8 cellular contexts compared by ENCODE assay signal in the genomic region with DNA sequence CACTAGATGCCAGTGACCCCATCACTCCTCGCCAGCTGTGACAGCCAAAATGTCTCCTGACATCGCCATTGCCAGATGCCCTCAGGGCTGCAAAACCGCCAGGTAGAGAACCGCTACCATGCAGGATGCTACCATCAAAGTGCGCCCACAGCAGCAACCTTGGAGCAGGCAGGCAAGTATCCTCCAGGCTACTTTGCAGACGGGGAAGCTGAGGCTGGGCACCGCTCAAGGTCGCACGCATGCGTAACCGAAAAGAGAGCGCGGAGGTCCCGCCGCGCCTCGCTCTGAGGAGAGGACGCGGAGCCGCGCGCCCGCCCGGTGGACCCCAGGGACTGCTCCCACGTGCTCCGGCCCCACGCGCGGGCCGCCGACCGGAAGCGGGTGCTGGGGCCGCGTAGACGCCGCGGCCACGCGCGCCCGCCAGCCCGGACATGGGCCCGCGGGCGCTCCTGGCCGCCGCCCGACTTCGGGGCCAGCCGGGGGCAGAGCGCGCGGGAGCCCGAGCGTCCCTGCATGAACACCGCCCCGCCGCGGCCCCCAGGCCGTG. TPM values are rescaled to one million over a fixed set of nuclear protein-coding genes. Genes with fewer than 3 reads are reported as not detected.
DNase-seq lines count a peak whose midpoint lies in the region; ATAC-seq, FAIRE-seq and TF ChIP-seq lines count a peak whose summit lies in the region.

A gene with protein sequence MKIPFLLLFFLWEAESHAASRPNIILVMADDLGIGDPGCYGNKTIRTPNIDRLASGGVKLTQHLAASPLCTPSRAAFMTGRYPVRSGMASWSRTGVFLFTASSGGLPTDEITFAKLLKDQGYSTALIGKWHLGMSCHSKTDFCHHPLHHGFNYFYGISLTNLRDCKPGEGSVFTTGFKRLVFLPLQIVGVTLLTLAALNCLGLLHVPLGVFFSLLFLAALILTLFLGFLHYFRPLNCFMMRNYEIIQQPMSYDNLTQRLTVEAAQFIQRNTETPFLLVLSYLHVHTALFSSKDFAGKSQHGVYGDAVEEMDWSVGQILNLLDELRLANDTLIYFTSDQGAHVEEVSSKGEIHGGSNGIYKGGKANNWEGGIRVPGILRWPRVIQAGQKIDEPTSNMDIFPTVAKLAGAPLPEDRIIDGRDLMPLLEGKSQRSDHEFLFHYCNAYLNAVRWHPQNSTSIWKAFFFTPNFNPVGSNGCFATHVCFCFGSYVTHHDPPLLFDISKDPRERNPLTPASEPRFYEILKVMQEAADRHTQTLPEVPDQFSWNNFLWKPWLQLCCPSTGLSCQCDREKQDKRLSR (plus strand): TSS at position 282 of the 547 bp plus-strand sequence. CDS start 105,488 bp downstream, outside the sequence.

- no peak for TF ChIP-seq RAD21 in SK-N-SH (IDR thresholded peaks at IDR 0.05; ENCODE audit: low read length)

- H3K9ac ChIP-seq in SK-N-SH, result peak within 1 kb of the TSS; percentile 82

- H3K36me3 ChIP-seq in BE2C (no peaks in the 10 kb centered on the region), SK-N-SH (replicated peaks in 1 of 2; ENCODE audit: control insufficient read depth in 1 of 2, insufficient read depth in 2 of 2, low read length in 1 of 2) (no peaks in the 10 kb centered on the region), body of pancreas (replicated peaks in 1 of 2; ENCODE audit: insufficient read depth in 1 of 2, low read depth in 2 of 2) (no peaks in the 10 kb centered on the region), small intestine (ENCODE audit: control insufficient read depth in 2 of 2, insufficient read depth in 2 of 2, low read length in 2 of 2) (no peaks in the 10 kb centered on the region)

- no peak for TF ChIP-seq POLR2A in body of pancreas (IDR thresholded peaks at IDR 0.05)

- H3K4me1 ChIP-seq in BE2C, result no peaks in the 10 kb centered on the region
- H3K4me1 ChIP-seq in SK-N-SH (ENCODE audit: control insufficient read depth in 1 of 2, insufficient read depth in 2 of 2, low read depth in 1 of 2, low read length in 1 of 2), result peaks cover 0 to 5% of the 10 kb centered on the region in 2 experiments; a peak in 1 of 4 replicates
- H3K4me1 ChIP-seq in body of pancreas, result peaks cover 19% of the 10 kb centered on the region
- H3K4me1 ChIP-seq in small intestine (ENCODE audit: control insufficient read depth in 2 of 2, insufficient read depth in 1 of 2, low read depth in 1 of 2, low read length in 1 of 2), result no peaks in the 10 kb centered on the region

- peaks cover 49% of the 10 kb centered on the region for H3K79me2 ChIP-seq in SK-N-SH (ENCODE audit: insufficient read depth)

- no CpG with 5 or more reads among the region's 61 CpGs for WGBS in SK-N-SH (ENCODE audit: low lambda C conversion rate)
- WGBS in body of pancreas, 2 donors, result 0% methylated on average over 17 of the region's 61 CpGs; no CpG with 5 or more reads in 1 of the 2 donors
- 0 to 1% (median 0%) methylated on average over 24 to 61 of the region's 61 CpGs for WGBS in small intestine, 3 donors

- DNase-seq in BE2C, result peak; percentile 51
- peak; percentile 32 for DNase-seq in GM19238 (ENCODE audit: insufficient read length, low spot score)
- peak; percentile 39 for DNase-seq in SK-N-SH
- peak; percentile 17 to 55 (median 36) for DNase-seq in body of pancreas
- peak; percentile 34 for DNase-seq in iris pigment epithelial cell (ENCODE audit: low read depth)
- DNase-seq in small intestine, result peak; percentile 20
- DNase-seq in SIG-M5 (lab: John Stamatoyannopoulos, UW), result no peak

- no peaks in the 10 kb centered on the region for H3F3A ChIP-seq in SK-N-SH (replicated peaks; ENCODE audit: insufficient read depth)

- TF ChIP-seq EP300 in SK-N-SH (IDR thresholded peaks at IDR 0.05; ENCODE audit: borderline replicate concordance in 1 of 2, low read depth in 1 of 2, low read length in 1 of 2), result no peak

- TF ChIP-seq CTCF in BE2C (IDR thresholded peaks at IDR 0.05; ENCODE audit: low read depth, low read length), result no peak
- no peak for TF ChIP-seq CTCF in SK-N-SH (IDR thresholded peaks at IDR 0.05)
- no peak for TF ChIP-seq CTCF in body of pancreas (IDR thresholded peaks at IDR 0.05)

- CTCF ChIA-PET in SK-N-SH (lab: Yijun Ruan, JAX), result interaction anchor here (1.2 to 1.6 kb wide), 2 partner anchors 11 to 14 kb away, joined by 3 to 4 read pairs; no protein-coding TSS in a partner anchor

- peak within 1 kb of the TSS; percentile 99 for H3K4me2 ChIP-seq in SK-N-SH

- POLR2A ChIA-PET in SK-N-SH (lab: Yijun Ruan, JAX), result no interaction called here

- H3K27ac ChIP-seq in SK-N-SH (ENCODE audit: low read depth in 2 of 2, low read length in 1 of 2) (peak within 1 kb of the TSS; percentile 69 to 90), body of pancreas (peak within 1 kb of the TSS; percentile 72 to 92 (median 89)), small intestine (ENCODE audit: low read depth in 1 of 2, low read length in 1 of 2) (peak within 1 kb of the TSS; percentile 92 to 96)

- peak within 1 kb of the TSS; percentile 100 for H2AFZ ChIP-seq in SK-N-SH (ENCODE audit: low read depth)

- H3K27me3 ChIP-seq in BE2C, result no peaks in the 10 kb centered on the region
- no peaks in the 10 kb centered on the region for H3K27me3 ChIP-seq in SK-N-SH (ENCODE audit: insufficient read depth)
- no peaks in the 10 kb centered on the region for H3K27me3 ChIP-seq in body of pancreas
- H3K27me3 ChIP-seq in small intestine (ENCODE audit: control insufficient read depth in 2 of 2, insufficient read depth in 2 of 2, low read length in 2 of 2), result no peaks in the 10 kb centered on the region

- peak; percentile 35 for ATAC-seq in HG03342 (IDR thresholded peaks at IDR 0.05; ENCODE audit: unreplicated experiment)
- peak; percentile 58 for ATAC-seq in body of pancreas

- H3K9me2 ChIP-seq in SK-N-SH, result no peaks in the 10 kb centered on the region

- H3K4me3 ChIP-seq in BE2C (ENCODE audit: low read depth, low read length) (peak within 1 kb of the TSS; percentile 87), SK-N-SH (ENCODE audit: low read depth in 2 of 2, low read length in 1 of 2) (peak within 1 kb of the TSS; percentile 58 to 100), body of pancreas (peak within 1 kb of the TSS; percentile 18 to 62), small intestine (ENCODE audit: low read depth in 1 of 2, low read length in 2 of 2) (peak within 1 kb of the TSS; percentile 61 to 98)

- intact Hi-C loops in body of pancreas (cut with DNase I), result no loop called here

- FAIRE-seq in small intestine (lab: Jason Lieb, UNC), result no peak

- H4K20me1 ChIP-seq in SK-N-SH (ENCODE audit: insufficient read depth), result peaks cover 8% of the 10 kb centered on the region; the same call in 1 of the 2 replicates

- H3K9me3 ChIP-seq in BE2C, result no peaks in the 10 kb centered on the region
- no peaks in the 10 kb centered on the region for H3K9me3 ChIP-seq in SK-N-SH
- H3K9me3 ChIP-seq in body of pancreas, result no peaks in the 10 kb centered on the region
- H3K9me3 ChIP-seq in small intestine (ENCODE audit: control insufficient read depth, low read depth), result no peaks in the 10 kb centered on the region

TF ChIP-seq in SK-N-SH, 30 proteins besides CTCF, POLR2A, EP300 and RAD21 (continues in another document):
- TF ChIP-seq, protein P1, sequence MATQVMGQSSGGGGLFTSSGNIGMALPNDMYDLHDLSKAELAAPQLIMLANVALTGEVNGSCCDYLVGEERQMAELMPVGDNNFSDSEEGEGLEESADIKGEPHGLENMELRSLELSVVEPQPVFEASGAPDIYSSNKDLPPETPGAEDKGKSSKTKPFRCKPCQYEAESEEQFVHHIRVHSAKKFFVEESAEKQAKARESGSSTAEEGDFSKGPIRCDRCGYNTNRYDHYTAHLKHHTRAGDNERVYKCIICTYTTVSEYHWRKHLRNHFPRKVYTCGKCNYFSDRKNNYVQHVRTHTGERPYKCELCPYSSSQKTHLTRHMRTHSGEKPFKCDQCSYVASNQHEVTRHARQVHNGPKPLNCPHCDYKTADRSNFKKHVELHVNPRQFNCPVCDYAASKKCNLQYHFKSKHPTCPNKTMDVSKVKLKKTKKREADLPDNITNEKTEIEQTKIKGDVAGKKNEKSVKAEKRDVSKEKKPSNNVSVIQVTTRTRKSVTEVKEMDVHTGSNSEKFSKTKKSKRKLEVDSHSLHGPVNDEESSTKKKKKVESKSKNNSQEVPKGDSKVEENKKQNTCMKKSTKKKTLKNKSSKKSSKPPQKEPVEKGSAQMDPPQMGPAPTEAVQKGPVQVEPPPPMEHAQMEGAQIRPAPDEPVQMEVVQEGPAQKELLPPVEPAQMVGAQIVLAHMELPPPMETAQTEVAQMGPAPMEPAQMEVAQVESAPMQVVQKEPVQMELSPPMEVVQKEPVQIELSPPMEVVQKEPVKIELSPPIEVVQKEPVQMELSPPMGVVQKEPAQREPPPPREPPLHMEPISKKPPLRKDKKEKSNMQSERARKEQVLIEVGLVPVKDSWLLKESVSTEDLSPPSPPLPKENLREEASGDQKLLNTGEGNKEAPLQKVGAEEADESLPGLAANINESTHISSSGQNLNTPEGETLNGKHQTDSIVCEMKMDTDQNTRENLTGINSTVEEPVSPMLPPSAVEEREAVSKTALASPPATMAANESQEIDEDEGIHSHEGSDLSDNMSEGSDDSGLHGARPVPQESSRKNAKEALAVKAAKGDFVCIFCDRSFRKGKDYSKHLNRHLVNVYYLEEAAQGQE (IDR thresholded peaks at IDR 0.05; ENCODE audit: low read depth, low read length), result no peak
- TF ChIP-seq MXI1 (IDR thresholded peaks at IDR 0.05; ENCODE audit: low read depth, low read length) (peak; percentile 58; the same call in 1 of the 2 replicates), NRF1 (IDR thresholded peaks at IDR 0.05; ENCODE audit: low read depth, low read length) (peak; percentile 72), TEAD4 (IDR thresholded peaks at IDR 0.05; ENCODE audit: borderline replicate concordance, insufficient read depth) (no peak)
- TF ChIP-seq, protein P2, sequence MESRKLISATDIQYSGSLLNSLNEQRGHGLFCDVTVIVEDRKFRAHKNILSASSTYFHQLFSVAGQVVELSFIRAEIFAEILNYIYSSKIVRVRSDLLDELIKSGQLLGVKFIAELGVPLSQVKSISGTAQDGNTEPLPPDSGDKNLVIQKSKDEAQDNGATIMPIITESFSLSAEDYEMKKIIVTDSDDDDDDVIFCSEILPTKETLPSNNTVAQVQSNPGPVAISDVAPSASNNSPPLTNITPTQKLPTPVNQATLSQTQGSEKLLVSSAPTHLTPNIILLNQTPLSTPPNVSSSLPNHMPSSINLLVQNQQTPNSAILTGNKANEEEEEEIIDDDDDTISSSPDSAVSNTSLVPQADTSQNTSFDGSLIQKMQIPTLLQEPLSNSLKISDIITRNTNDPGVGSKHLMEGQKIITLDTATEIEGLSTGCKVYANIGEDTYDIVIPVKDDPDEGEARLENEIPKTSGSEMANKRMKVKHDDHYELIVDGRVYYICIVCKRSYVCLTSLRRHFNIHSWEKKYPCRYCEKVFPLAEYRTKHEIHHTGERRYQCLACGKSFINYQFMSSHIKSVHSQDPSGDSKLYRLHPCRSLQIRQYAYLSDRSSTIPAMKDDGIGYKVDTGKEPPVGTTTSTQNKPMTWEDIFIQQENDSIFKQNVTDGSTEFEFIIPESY (IDR thresholded peaks at IDR 0.05; ENCODE audit: borderline replicate concordance, low read depth), result no peak

RNA-seq across cellular contexts. Expression of the gene that starts here (rescaled TPM):
- 0.97 TPM for polyA plus RNA-seq in BE2C (2012; ENCODE audit: insufficient read depth, insufficient read length, low read depth)
- 1.1 and 1.4 TPM in 2 replicates for polyA plus RNA-seq in SK-N-SH (2012; rRNA removed)
- 1.5 and 1.6 TPM in 2 replicates for polyA plus RNA-seq in SK-N-SH (2012; cell fraction: cytosol; rRNA removed)
- polyA plus RNA-seq in SK-N-SH (2012; cell fraction: nucleus; rRNA removed), result 0.41 and 0.71 TPM in 2 replicates
- total RNA-seq in body of pancreas, result 1 to 10 TPM; 3.6 TPM
- polyA plus RNA-seq in small intestine, result 1 to 10 TPM in 2 of 3 donors, under 1 TPM in 1; 0.67 to 3.4 (median 1.4) TPM
